1 cellular context compared by ENCODE assay signal in the genomic region with DNA sequence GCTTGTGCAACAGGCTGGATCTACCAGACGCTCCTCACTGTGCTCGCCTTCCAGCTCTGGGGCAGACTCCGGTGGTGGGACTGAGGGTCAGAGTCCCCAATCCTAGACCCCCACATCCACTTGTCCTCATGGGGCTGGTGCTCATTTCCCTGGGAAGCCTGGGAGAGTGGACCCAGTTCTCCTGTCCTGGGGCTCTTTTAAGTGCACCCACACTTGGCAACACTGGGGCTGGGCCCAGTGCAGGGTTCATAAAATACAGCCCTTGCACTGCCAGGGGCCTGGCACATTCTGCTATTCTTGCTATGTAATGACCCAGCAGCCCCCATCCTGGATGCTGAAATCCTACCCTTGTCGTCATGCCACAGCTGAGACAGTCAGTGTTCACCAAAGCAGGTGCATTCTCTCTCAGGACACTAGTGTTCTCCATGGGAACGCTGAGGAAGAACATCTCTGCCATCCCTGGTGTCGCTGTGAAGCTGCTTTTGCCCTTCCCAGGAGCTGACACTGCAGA.
TF ChIP-seq lines count a peak whose summit lies in the region.

No MANE protein-coding gene starts in this region.

TF ChIP-seq in H1, 55 proteins besides CTCF, POLR2A, EP300 and RAD21:
- no peak for TF ChIP-seq SP1 (IDR thresholded peaks at IDR 0.05; ENCODE audit: low read depth, low read length)
- no peak for TF ChIP-seq RBBP5 (IDR thresholded peaks at IDR 0.05; ENCODE audit: borderline replicate concordance, low read depth, low read length)
- no peak for TF ChIP-seq PHF8 (conservative IDR thresholded peaks at IDR 0.05; ENCODE audit: low read depth, low read length)
- TF ChIP-seq TEAD4 (IDR thresholded peaks at IDR 0.05; ENCODE audit: low read depth, low read length), result no peak
- TF ChIP-seq, protein P1, sequence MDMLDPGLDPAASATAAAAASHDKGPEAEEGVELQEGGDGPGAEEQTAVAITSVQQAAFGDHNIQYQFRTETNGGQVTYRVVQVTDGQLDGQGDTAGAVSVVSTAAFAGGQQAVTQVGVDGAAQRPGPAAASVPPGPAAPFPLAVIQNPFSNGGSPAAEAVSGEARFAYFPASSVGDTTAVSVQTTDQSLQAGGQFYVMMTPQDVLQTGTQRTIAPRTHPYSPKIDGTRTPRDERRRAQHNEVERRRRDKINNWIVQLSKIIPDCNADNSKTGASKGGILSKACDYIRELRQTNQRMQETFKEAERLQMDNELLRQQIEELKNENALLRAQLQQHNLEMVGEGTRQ (IDR thresholded peaks at IDR 0.05; ENCODE audit: low read length), result no peak
- no peak for TF ChIP-seq KDM4A (IDR thresholded peaks at IDR 0.05; ENCODE audit: low read depth, low read length, severe bottlenecking)
- no peak for TF ChIP-seq CTBP2 (IDR thresholded peaks at IDR 0.05; ENCODE audit: borderline replicate concordance, insufficient read depth, insufficient read length, low read length)
- TF ChIP-seq ASH2L (IDR thresholded peaks at IDR 0.05; ENCODE audit: low read length), result no peak
- no peak for TF ChIP-seq RFX5 (IDR thresholded peaks at IDR 0.05; ENCODE audit: borderline replicate concordance, low read depth, low read length)
- TF ChIP-seq, protein P2, sequence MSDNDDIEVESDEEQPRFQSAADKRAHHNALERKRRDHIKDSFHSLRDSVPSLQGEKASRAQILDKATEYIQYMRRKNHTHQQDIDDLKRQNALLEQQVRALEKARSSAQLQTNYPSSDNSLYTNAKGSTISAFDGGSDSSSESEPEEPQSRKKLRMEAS (IDR thresholded peaks at IDR 0.05), result no peak
- no peak for TF ChIP-seq CHD1 (IDR thresholded peaks at IDR 0.05; ENCODE audit: low read depth, low read length)
- no peak for TF ChIP-seq RNF2 (IDR thresholded peaks at IDR 0.05; ENCODE audit: borderline replicate concordance, low read depth, low read length, missing control alignments, poor library complexity, severe bottlenecking)
- no peak for TF ChIP-seq POLR2AphosphoS5 (IDR thresholded peaks at IDR 0.05; ENCODE audit: low read depth, low read length)
- TF ChIP-seq CREB1 (IDR thresholded peaks at IDR 0.05), result no peak
- no peak for TF ChIP-seq GABPA (IDR thresholded peaks at IDR 0.05; ENCODE audit: borderline replicate concordance, insufficient read depth, low read length)
